ENCODE assay signal across 1 cellular context in the genomic region with DNA sequence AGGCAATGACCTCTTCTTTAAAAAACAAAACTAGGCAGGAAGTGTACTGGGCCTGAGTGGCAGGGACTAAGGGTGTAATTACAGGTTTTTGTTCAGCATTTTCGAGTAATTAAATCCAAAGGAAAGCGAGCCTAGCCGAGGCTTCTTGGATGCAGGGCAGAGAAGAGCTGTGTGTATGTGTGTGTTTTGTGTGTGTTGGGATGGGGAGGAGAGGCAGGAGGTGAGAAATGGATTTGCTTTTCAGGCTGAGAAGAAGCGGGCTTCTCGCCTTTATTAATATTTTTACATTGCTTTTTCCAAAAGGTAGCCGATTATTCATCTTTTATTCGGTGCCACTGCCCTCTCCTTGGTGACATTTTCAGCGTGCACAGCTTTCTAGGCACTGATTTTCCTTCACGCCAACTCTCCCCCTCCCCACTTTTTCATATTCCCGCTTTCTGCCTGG.
TF ChIP-seq lines count a peak whose summit lies in the region.

No MANE protein-coding gene starts in this region.

TF ChIP-seq in H1, 55 proteins besides CTCF, POLR2A, EP300 and RAD21 (continued from another document):
- TF ChIP-seq, protein P1, sequence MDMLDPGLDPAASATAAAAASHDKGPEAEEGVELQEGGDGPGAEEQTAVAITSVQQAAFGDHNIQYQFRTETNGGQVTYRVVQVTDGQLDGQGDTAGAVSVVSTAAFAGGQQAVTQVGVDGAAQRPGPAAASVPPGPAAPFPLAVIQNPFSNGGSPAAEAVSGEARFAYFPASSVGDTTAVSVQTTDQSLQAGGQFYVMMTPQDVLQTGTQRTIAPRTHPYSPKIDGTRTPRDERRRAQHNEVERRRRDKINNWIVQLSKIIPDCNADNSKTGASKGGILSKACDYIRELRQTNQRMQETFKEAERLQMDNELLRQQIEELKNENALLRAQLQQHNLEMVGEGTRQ (IDR thresholded peaks at IDR 0.05; ENCODE audit: low read length), result no peak
- TF ChIP-seq EGR1 (IDR thresholded peaks at IDR 0.05; ENCODE audit: borderline replicate concordance, low read depth, low read length) (no peak), JUND (IDR thresholded peaks at IDR 0.05; ENCODE audit: low read length) (no peak), CEBPB (IDR thresholded peaks at IDR 0.05; ENCODE audit: low read depth, low read length) (no peak), CTBP2 (IDR thresholded peaks at IDR 0.05; ENCODE audit: borderline replicate concordance, insufficient read depth, insufficient read length, low read length) (no peak), RNF2 (IDR thresholded peaks at IDR 0.05; ENCODE audit: borderline replicate concordance, low read depth, low read length, missing control alignments, poor library complexity, severe bottlenecking) (no peak), SIRT6 (IDR thresholded peaks at IDR 0.05; ENCODE audit: low read length) (no peak), HDAC2 (IDR thresholded peaks at IDR 0.05; ENCODE audit: borderline replicate concordance in 1 of 2, low read depth in 2 of 2, low read length in 2 of 2) (no peak)
- TF ChIP-seq, protein P2, sequence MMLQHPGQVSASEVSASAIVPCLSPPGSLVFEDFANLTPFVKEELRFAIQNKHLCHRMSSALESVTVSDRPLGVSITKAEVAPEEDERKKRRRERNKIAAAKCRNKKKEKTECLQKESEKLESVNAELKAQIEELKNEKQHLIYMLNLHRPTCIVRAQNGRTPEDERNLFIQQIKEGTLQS (IDR thresholded peaks at IDR 0.05; ENCODE audit: insufficient read depth, low read depth, low read length), result no peak
